In the genomic region with DNA sequence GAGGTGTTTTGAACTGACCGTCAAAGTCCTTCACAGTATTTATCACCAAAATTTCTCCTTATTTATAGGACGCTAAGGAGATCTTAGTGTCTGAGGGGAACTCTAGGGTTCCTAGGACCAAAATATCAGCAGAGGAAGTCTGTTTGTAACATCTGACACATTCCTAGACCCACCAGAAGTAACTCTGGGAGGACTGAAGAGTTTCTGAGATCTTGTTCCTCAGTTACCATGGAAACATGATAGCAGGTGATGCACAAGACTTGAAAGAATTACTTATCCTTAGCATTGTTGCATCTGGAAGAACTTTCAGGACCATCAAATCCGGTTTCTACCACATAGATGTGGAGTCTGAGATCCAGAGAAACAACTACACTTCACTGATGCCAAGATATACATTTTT, we compare ENCODE assay signal across 17 cellular contexts.
"Had no signal": no experiment of that assay in that cellular context is flagged by ENCODE, and none has a peak within 500 bp of the region (broad histone marks: within the 10 kb centered on the region; RNA-seq: fewer than 3 reads in every experiment).

No MANE protein-coding gene starts in this region.

- DNase-seq: naive thymus-derived CD8-positive, alpha-beta T cell; nephron progenitor cell; pancreas; psoas muscle; right cardiac atrium; sigmoid colon; small intestine; stimulated activated CD4-positive, alpha-beta T cell treated with anti-CD3 and anti-CD28 coated beads, Interleukin-15, amount 100 ng/mL, for 24 hours; stimulated activated CD4-positive, alpha-beta T cell treated with anti-CD3 and anti-CD28 coated beads, Interleukin-2, amount 100 ng/mL, for 24 hours; stimulated activated CD4-positive, alpha-beta T cell treated with anti-CD3 and anti-CD28 coated beads, Interleukin-2, amount 100 ng/mL, for 48 hours; stimulated activated CD4-positive, alpha-beta T cell treated with anti-CD3 and anti-CD28 coated beads, Interleukin-4, amount 100 ng/mL, for 24 hours; stimulated activated naive B cell treated with anti-CD40 and anti-IgM and Interleukin-4, amounts not matched to agents 10 μg/mL and 1 μg/mL and 100 μg/mL, for 72 hours; stimulated activated naive CD4-positive, alpha-beta T cell treated with Interleukin-2 at 50 U/mL for 16 hours; stomach; thyroid gland; trophoblast cell; upper lobe of left lung had no signal
